ENCODE assay signal across 1 cellular context in genomic region chr2:65820454-65820853, GRCh38.
TF ChIP-seq lines count a peak whose summit lies in the region.

No MANE protein-coding gene starts in this region.

TF ChIP-seq in K562, 482 proteins besides CTCF, POLR2A, EP300 and RAD21 (continued from another document and continues in another):
- TF ChIP-seq ARID4B (CRISPR knock-in tag; IDR thresholded peaks at IDR 0.05) (no peak), CHCHD3 (CRISPR knock-in tag; IDR thresholded peaks at IDR 0.05) (no peak), SAFB (IDR thresholded peaks at IDR 0.05; ENCODE audit: borderline replicate concordance, low read depth, low read length) (no peak), PBX2 (CRISPR knock-in tag; IDR thresholded peaks at IDR 0.05; ENCODE audit: low read depth) (no peak), PBX2 (tag; conservative IDR thresholded peaks at IDR 0.05; ENCODE audit: low read depth) (peak; percentile 56), MECOM (CRISPR knock-in tag; IDR thresholded peaks at IDR 0.05) (peak; percentile 87), ZEB2 (IDR thresholded peaks at IDR 0.05) (peak; percentile 77), ATF1 (CRISPR knock-in tag; IDR thresholded peaks at IDR 0.05) (no peak), ATF1 (tag; IDR thresholded peaks at IDR 0.05) (peak; percentile 43; the same call in 1 of the 2 replicates), RBM17 (IDR thresholded peaks at IDR 0.05; ENCODE audit: borderline replicate concordance, low read depth, low read length) (no peak), CREBBP (IDR thresholded peaks at IDR 0.05; ENCODE audit: low read depth, low read length) (no peak), MTA2 (IDR thresholded peaks at IDR 0.05; ENCODE audit: low read depth) (0 out of 2 replicates have a peak, but pooled peaks have one; percentile 52), BCOR (IDR thresholded peaks at IDR 0.05) (peak; percentile 67; the same call in 1 of the 2 replicates), ZNF354B (CRISPR knock-in tag; IDR thresholded peaks at IDR 0.05) (0 out of 2 replicates have a peak, but pooled peaks have one; percentile 20), FOXJ2 (tag; IDR thresholded peaks at IDR 0.05) (no peak), HDAC2 (IDR thresholded peaks at IDR 0.05) (peak; percentile 64), SNAPC5 (CRISPR knock-in tag; IDR thresholded peaks at IDR 0.05) (no peak), MEIS2 (IDR thresholded peaks at IDR 0.05; ENCODE audit: partially characterized antibody) (peak; percentile 91), CREB3 (tag; conservative IDR thresholded peaks at IDR 0.05; ENCODE audit: low read depth) (peak; percentile 37; the same call in 1 of the 2 replicates), NCOR1 (IDR thresholded peaks at IDR 0.05) (peak; percentile 79), FOXM1 (IDR thresholded peaks at IDR 0.05; ENCODE audit: low read depth) (peak; percentile 72), FOXM1 (CRISPR knock-in tag; IDR thresholded peaks at IDR 0.05; ENCODE audit: low read depth) (no peak), STAT5A (IDR thresholded peaks at IDR 0.05; ENCODE audit: borderline replicate concordance, low read length) (0 out of 2 replicates have a peak, but pooled peaks have one; percentile 44), SOX6 (IDR thresholded peaks at IDR 0.05) (peak; percentile 68), NFIC (IDR thresholded peaks at IDR 0.05) (peak; percentile 38; the same call in 1 of the 2 replicates), RCOR1 (IDR thresholded peaks at IDR 0.05; ENCODE audit: borderline replicate concordance in 1 of 2, low read depth in 2 of 2, low read length in 2 of 2) (peak; percentile 30 to 73; a peak in 3 of 4 replicates)
- TF ChIP-seq, protein P1, sequence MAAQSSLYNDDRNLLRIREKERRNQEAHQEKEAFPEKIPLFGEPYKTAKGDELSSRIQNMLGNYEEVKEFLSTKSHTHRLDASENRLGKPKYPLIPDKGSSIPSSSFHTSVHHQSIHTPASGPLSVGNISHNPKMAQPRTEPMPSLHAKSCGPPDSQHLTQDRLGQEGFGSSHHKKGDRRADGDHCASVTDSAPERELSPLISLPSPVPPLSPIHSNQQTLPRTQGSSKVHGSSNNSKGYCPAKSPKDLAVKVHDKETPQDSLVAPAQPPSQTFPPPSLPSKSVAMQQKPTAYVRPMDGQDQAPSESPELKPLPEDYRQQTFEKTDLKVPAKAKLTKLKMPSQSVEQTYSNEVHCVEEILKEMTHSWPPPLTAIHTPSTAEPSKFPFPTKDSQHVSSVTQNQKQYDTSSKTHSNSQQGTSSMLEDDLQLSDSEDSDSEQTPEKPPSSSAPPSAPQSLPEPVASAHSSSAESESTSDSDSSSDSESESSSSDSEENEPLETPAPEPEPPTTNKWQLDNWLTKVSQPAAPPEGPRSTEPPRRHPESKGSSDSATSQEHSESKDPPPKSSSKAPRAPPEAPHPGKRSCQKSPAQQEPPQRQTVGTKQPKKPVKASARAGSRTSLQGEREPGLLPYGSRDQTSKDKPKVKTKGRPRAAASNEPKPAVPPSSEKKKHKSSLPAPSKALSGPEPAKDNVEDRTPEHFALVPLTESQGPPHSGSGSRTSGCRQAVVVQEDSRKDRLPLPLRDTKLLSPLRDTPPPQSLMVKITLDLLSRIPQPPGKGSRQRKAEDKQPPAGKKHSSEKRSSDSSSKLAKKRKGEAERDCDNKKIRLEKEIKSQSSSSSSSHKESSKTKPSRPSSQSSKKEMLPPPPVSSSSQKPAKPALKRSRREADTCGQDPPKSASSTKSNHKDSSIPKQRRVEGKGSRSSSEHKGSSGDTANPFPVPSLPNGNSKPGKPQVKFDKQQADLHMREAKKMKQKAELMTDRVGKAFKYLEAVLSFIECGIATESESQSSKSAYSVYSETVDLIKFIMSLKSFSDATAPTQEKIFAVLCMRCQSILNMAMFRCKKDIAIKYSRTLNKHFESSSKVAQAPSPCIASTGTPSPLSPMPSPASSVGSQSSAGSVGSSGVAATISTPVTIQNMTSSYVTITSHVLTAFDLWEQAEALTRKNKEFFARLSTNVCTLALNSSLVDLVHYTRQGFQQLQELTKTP (IDR thresholded peaks at IDR 0.05; ENCODE audit: low read depth in 1 of 2, partially characterized antibody in 2 of 2), result no peak
- TF ChIP-seq, protein P2, sequence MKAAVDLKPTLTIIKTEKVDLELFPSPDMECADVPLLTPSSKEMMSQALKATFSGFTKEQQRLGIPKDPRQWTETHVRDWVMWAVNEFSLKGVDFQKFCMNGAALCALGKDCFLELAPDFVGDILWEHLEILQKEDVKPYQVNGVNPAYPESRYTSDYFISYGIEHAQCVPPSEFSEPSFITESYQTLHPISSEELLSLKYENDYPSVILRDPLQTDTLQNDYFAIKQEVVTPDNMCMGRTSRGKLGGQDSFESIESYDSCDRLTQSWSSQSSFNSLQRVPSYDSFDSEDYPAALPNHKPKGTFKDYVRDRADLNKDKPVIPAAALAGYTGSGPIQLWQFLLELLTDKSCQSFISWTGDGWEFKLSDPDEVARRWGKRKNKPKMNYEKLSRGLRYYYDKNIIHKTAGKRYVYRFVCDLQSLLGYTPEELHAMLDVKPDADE (conservative IDR thresholded peaks at IDR 0.05; ENCODE audit: control insufficient read depth, low read depth, low read length), result no peak
- TF ChIP-seq, protein P3, sequence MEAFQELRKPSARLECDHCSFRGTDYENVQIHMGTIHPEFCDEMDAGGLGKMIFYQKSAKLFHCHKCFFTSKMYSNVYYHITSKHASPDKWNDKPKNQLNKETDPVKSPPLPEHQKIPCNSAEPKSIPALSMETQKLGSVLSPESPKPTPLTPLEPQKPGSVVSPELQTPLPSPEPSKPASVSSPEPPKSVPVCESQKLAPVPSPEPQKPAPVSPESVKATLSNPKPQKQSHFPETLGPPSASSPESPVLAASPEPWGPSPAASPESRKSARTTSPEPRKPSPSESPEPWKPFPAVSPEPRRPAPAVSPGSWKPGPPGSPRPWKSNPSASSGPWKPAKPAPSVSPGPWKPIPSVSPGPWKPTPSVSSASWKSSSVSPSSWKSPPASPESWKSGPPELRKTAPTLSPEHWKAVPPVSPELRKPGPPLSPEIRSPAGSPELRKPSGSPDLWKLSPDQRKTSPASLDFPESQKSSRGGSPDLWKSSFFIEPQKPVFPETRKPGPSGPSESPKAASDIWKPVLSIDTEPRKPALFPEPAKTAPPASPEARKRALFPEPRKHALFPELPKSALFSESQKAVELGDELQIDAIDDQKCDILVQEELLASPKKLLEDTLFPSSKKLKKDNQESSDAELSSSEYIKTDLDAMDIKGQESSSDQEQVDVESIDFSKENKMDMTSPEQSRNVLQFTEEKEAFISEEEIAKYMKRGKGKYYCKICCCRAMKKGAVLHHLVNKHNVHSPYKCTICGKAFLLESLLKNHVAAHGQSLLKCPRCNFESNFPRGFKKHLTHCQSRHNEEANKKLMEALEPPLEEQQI (IDR thresholded peaks at IDR 0.05), result peak; percentile 25; the same call in 1 of the 2 replicates
- TF ChIP-seq, protein P4, sequence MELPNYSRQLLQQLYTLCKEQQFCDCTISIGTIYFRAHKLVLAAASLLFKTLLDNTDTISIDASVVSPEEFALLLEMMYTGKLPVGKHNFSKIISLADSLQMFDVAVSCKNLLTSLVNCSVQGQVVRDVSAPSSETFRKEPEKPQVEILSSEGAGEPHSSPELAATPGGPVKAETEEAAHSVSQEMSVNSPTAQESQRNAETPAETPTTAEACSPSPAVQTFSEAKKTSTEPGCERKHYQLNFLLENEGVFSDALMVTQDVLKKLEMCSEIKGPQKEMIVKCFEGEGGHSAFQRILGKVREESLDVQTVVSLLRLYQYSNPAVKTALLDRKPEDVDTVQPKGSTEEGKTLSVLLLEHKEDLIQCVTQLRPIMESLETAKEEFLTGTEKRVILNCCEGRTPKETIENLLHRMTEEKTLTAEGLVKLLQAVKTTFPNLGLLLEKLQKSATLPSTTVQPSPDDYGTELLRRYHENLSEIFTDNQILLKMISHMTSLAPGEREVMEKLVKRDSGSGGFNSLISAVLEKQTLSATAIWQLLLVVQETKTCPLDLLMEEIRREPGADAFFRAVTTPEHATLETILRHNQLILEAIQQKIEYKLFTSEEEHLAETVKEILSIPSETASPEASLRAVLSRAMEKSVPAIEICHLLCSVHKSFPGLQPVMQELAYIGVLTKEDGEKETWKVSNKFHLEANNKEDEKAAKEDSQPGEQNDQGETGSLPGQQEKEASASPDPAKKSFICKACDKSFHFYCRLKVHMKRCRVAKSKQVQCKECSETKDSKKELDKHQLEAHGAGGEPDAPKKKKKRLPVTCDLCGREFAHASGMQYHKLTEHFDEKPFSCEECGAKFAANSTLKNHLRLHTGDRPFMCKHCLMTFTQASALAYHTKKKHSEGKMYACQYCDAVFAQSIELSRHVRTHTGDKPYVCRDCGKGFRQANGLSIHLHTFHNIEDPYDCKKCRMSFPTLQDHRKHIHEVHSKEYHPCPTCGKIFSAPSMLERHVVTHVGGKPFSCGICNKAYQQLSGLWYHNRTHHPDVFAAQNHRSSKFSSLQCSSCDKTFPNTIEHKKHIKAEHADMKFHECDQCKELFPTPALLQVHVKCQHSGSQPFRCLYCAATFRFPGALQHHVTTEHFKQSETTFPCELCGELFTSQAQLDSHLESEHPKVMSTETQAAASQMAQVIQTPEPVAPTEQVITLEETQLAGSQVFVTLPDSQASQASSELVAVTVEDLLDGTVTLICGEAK (IDR thresholded peaks at IDR 0.05), result peak; percentile 76
- TF ChIP-seq, protein P4 (CRISPR knock-in tag; IDR thresholded peaks at IDR 0.05), result no peak
